ENCODE assay signal across 8 cellular contexts in the genomic region with DNA sequence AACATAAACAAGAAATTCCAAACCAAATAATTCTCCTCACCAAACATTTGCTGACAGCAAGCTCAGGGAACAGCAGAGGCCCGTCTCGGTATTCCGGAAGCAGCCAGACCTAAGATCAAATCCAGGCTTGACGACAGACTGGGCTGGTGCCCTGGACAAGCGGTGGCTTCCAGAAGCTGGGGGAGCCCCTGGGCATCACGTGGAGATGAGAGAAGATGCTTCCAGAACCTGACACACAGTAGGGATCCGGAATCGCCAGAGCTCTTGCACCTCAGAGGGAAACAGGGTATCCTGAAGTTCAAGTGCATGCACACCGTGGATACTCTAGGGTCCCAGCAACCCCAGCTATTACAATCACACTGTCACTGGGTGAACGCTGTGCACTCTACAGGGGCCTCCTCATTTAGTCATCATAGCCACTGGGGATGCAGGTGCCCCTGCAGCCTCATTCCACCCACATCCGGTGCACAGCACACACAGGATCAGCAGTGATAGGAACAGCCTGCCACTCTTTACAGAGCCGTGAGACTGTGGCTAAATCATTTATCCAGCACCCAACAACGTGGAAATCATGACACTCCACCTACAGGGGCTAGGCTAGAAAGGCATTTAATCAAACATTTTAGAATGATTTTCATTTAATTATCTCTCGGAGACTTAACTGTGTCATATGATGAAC.
DNase-seq lines count a peak whose midpoint lies in the region; ATAC-seq lines count a peak whose summit lies in the region.

No MANE protein-coding gene starts in this region.

- H3K9me3 Mint-ChIP-seq in activated naive CD8-positive, alpha-beta T cell treated with anti-CD3 and anti-CD28 coated beads, Interleukin-2, amount 10 ng/mL, durations not matched to agents 7 days and 5 days: no peaks in the 10 kb centered on the region

- H2BK15ac ChIP-seq in neuronal stem cell (ENCODE audit: low read length): no peak overlapping the region

- peaks cover 12% of the 10 kb centered on the region for H3K79me1 ChIP-seq in neuronal stem cell (ENCODE audit: low read depth, low read length)

- no CpG with 5 or more reads among the region's 14 CpGs for WGBS in neuronal stem cell (ENCODE audit: extremely low coverage in 2 of 2, insufficient read length in 2 of 2, insufficient replicate concordance in 1 of 2), 2 donors

- no peaks in the 10 kb centered on the region for H3K36me3 ChIP-seq in neuronal stem cell (replicated peaks in 1 of 2; ENCODE audit: control insufficient read depth in 2 of 2, insufficient read depth in 2 of 2, low read length in 2 of 2)

- no peaks in the 10 kb centered on the region for H3K9me3 ChIP-seq in neuronal stem cell (replicated peaks in 1 of 2; ENCODE audit: control insufficient read depth in 2 of 2, insufficient read depth in 1 of 2, low read depth in 1 of 2, low read length in 2 of 2)

- POLR2A ChIA-PET in activated naive CD8-positive, alpha-beta T cell treated with anti-CD3 and anti-CD28 coated beads, Interleukin-2, amount 10 ng/mL, durations not matched to agents 7 days and 5 days (lab: Charles Lee): interaction anchor here (0.6 to 5.3 kb wide), 10 partner anchors 9 to 247 kb away, joined by 3 to 56 read pairs (median 6); no protein-coding TSS in a partner anchor

- H4K91ac ChIP-seq in neuronal stem cell (ENCODE audit: low read depth, low read length, poor library complexity): no peak overlapping the region

- no peak for ATAC-seq in left cardiac atrium
- no peak for ATAC-seq in Right ventricle myocardium inferior
- ATAC-seq in activated naive CD8-positive, alpha-beta T cell treated with anti-CD3 and anti-CD28 coated beads, Interleukin-2, amount 10 ng/mL, durations not matched to agents 7 days and 5 days (ENCODE audit: low read depth): peak; percentile 93

- peaks cover 30 to 43% of the 10 kb centered on the region in 2 donors for H3K4me1 ChIP-seq in neuronal stem cell (ENCODE audit: control insufficient read depth in 2 of 2, insufficient read depth in 1 of 2, low read depth in 1 of 2, low read length in 2 of 2)

- no peak overlapping the region for H3K4ac ChIP-seq in neuronal stem cell (ENCODE audit: low read length)

- DNase-seq in left cardiac atrium (peak; percentile 15), Right ventricle myocardium inferior (ENCODE audit: missing footprints) (no peak), renal cortical epithelial cell (ENCODE audit: low read depth) (peak; percentile 49), NCI-H2227 (lab: John Stamatoyannopoulos, UW; ENCODE audit: unreplicated experiment) (no peak), neuronal stem cell (ENCODE audit: low spot score) (no peak), germinal center (ENCODE audit: low spot score) (no peak), SIG-M5 (lab: John Stamatoyannopoulos, UW) (no peak)
- peak; percentile 75 for DNase-seq in activated naive CD8-positive, alpha-beta T cell treated with anti-CD3 and anti-CD28 coated beads, Interleukin-2, amount 10 ng/mL, durations not matched to agents 7 days and 5 days

- H3K18ac ChIP-seq in neuronal stem cell (ENCODE audit: low read length): no peak overlapping the region

- H3K27ac ChIP-seq in neuronal stem cell (replicated peaks; ENCODE audit: low read length): no peak overlapping the region

- H3K4me1 Mint-ChIP-seq in activated naive CD8-positive, alpha-beta T cell treated with anti-CD3 and anti-CD28 coated beads, Interleukin-2, amount 10 ng/mL, durations not matched to agents 7 days and 5 days: peaks cover 51% of the 10 kb centered on the region

- H3K4me3 ChIP-seq in neuronal stem cell (ENCODE audit: low read length in 2 of 2): no peak overlapping the region

- H4K8ac ChIP-seq in neuronal stem cell (ENCODE audit: low read depth, low read length): no peak overlapping the region

- no peak overlapping the region for H2BK12ac ChIP-seq in neuronal stem cell (ENCODE audit: low read length)

- H3K36me3 Mint-ChIP-seq in activated naive CD8-positive, alpha-beta T cell treated with anti-CD3 and anti-CD28 coated beads, Interleukin-2, amount 10 ng/mL, durations not matched to agents 7 days and 5 days: peaks cover 7% of the 10 kb centered on the region

- no peak overlapping the region for H2AK5ac ChIP-seq in neuronal stem cell (ENCODE audit: low read depth, low read length)

- no peak overlapping the region for H2BK5ac ChIP-seq in neuronal stem cell (ENCODE audit: low read length)

- H3K27me3 ChIP-seq in neuronal stem cell (ENCODE audit: control insufficient read depth in 3 of 3, insufficient read depth in 3 of 3, low read depth in 1 of 3, low read length in 3 of 3): no peaks in the 10 kb centered on the region

- no peak overlapping the region for H3K23ac ChIP-seq in neuronal stem cell (ENCODE audit: low read depth, low read length, poor library complexity)

- intact Hi-C loops in left cardiac atrium (cut with DNase I): no loop called here
- intact Hi-C loops in Right ventricle myocardium inferior (cut with DNase I): no loop called here

- no peak overlapping the region for H2BK120ac ChIP-seq in neuronal stem cell (ENCODE audit: low read depth, low read length)

- peak overlapping the region; percentile 95 for H3K27ac Mint-ChIP-seq in activated naive CD8-positive, alpha-beta T cell treated with anti-CD3 and anti-CD28 coated beads, Interleukin-2, amount 10 ng/mL, durations not matched to agents 7 days and 5 days

- no peak overlapping the region for H3K4me2 ChIP-seq in neuronal stem cell (ENCODE audit: insufficient read depth, low read length, poor library complexity, severe bottlenecking)

- H3K4me3 Mint-ChIP-seq in activated naive CD8-positive, alpha-beta T cell treated with anti-CD3 and anti-CD28 coated beads, Interleukin-2, amount 10 ng/mL, durations not matched to agents 7 days and 5 days: peak overlapping the region; percentile 88

- H3K9ac ChIP-seq in neuronal stem cell (ENCODE audit: low read depth, low read length, poor library complexity): no peak overlapping the region

- no peaks in the 10 kb centered on the region for H3K27me3 Mint-ChIP-seq in activated naive CD8-positive, alpha-beta T cell treated with anti-CD3 and anti-CD28 coated beads, Interleukin-2, amount 10 ng/mL, durations not matched to agents 7 days and 5 days

- no peak overlapping the region for H2AFZ ChIP-seq in neuronal stem cell (ENCODE audit: low read length)

- no peak overlapping the region for H3K14ac ChIP-seq in neuronal stem cell (ENCODE audit: low read length)

Comparison
In these comparisons a context has a peak if more than half of its experiments do, and no peak if none do; other contexts are left out.
1. DNase-seq: peak in left cardiac atrium (single experiment), activated naive CD8-positive, alpha-beta T cell treated with anti-CD3 and anti-CD28 coated beads, Interleukin-2, amount 10 ng/mL, durations not matched to agents 7 days and 5 days (single experiment) and renal cortical epithelial cell (single experiment); none in Right ventricle myocardium inferior (single experiment), NCI-H2227 (single experiment), neuronal stem cell (single experiment), germinal center (single experiment) and SIG-M5 (single experiment).